9 cellular contexts compared by ENCODE assay signal in genomic region chrX:101429934-101430333, GRCh38. TPM values are rescaled to one million over a fixed set of nuclear protein-coding genes. Genes with fewer than 3 reads are reported as not detected.
A peak's percentile ranks its signal among the peaks of the same experiment; 100 is the strongest.
DNase-seq lines count a peak whose midpoint lies in the region; ATAC-seq and TF ChIP-seq lines count a peak whose summit lies in the region.
"Had no signal": no experiment of that assay in that cellular context is flagged by ENCODE, and none has a peak within 500 bp of the region (broad histone marks: within the 10 kb centered on the region; RNA-seq: fewer than 3 reads in every experiment).

No MANE protein-coding gene starts in this region.

- no peaks in the 10 kb centered on the region for H3K79me2 ChIP-seq in osteoblast (ENCODE audit: insufficient read depth, low read length)

- no peak overlapping the region for H2AFZ ChIP-seq in osteoblast (ENCODE audit: low read length)

- H3K4me3 ChIP-seq in osteoblast (ENCODE audit: insufficient read depth, low read length) (no peak overlapping the region), dorsolateral prefrontal cortex (no peak overlapping the region)

- DNase-seq in osteoblast (ENCODE audit: insufficient read length, low spot score, missing footprints) (peak; percentile 72), NCI-H82 treated with DMSO at 0.1 percent for 48 hours (lab: John Stamatoyannopoulos, UW; ENCODE audit: unreplicated experiment) (no peak), dorsolateral prefrontal cortex (no peak)
- DNase-seq: midbrain; stimulated activated CD4-positive, alpha-beta T cell treated with anti-CD3 and anti-CD28 coated beads, Interleukin-4, amount 100 ng/mL, for 4 hours had no signal

- H4K20me1 ChIP-seq in osteoblast (ENCODE audit: insufficient read depth, low read length): no peaks in the 10 kb centered on the region

- no peaks in the 10 kb centered on the region for H3K9me3 ChIP-seq in osteoblast (ENCODE audit: low read depth, low read length)

- H3K27ac ChIP-seq in osteoblast (ENCODE audit: low read depth, low read length) (peak overlapping the region; percentile 44), dorsolateral prefrontal cortex (no peak overlapping the region)

- H3K4me1 ChIP-seq in osteoblast (ENCODE audit: insufficient read depth, low read length): peaks cover 14% of the 10 kb centered on the region

- ATAC-seq in GM18907 (IDR thresholded peaks at IDR 0.05; ENCODE audit: unreplicated experiment): peak; percentile 49
- peak; percentile 39 for ATAC-seq in HG02642 (IDR thresholded peaks at IDR 0.05; ENCODE audit: poor library complexity, unreplicated experiment)
- peak; percentile 91 for ATAC-seq in SK-N-SH treated with all-trans-retinoic acid at 6 μM for 48 hours
- ATAC-seq in HG02571 (IDR thresholded peaks at IDR 0.05; ENCODE audit: unreplicated experiment): no peak

- intact Hi-C loops in dorsolateral prefrontal cortex (cut with DNase I): no loop called here

- no peak for TF ChIP-seq CTCF in osteoblast (IDR thresholded peaks at IDR 0.05; ENCODE audit: extremely low read depth, low read depth, low read length)
- no peak for TF ChIP-seq CTCF in dorsolateral prefrontal cortex (IDR thresholded peaks at IDR 0.05 in 54 of 56, conservative IDR thresholded peaks at IDR 0.05 in 2 of 56; ENCODE audit: low read depth in 1 of 56, partially characterized antibody in 56 of 56)

- peak overlapping the region; percentile 41 for H3K4me2 ChIP-seq in osteoblast (ENCODE audit: insufficient read depth, low read length)

- H3K27me3 ChIP-seq in osteoblast (ENCODE audit: insufficient read depth, low read length) (no peaks in the 10 kb centered on the region), dorsolateral prefrontal cortex (peaks cover 0 to 15% (median 0%) of the 10 kb centered on the region in 45 donors)

- peaks cover 8% of the 10 kb centered on the region for H3K36me3 ChIP-seq in osteoblast (ENCODE audit: insufficient read depth, low read length)

TF ChIP-seq in SK-N-SH treated with all-trans-retinoic acid at 6 μM for 48 hours, 23 proteins besides CTCF, POLR2A, EP300 and RAD21:
- TF ChIP-seq TSHZ2 (CRISPR knock-in tag; IDR thresholded peaks at IDR 0.05) (no peak), TCF4 (CRISPR knock-in tag; IDR thresholded peaks at IDR 0.05; ENCODE audit: borderline replicate concordance) (no peak)

RNA-seq across cellular contexts. Expression of gene HNRNPH2, which starts 21.9 kb away (rescaled TPM):
- total RNA-seq in osteoblast: 66.0 and 70.2 TPM in 2 replicates
- total RNA-seq in dorsolateral prefrontal cortex: 100 to 1,000 TPM in 8 of 120 experiments, 10 to 100 TPM in 112; 46.4 to 112 (median 81.5) TPM

RNA-seq across cellular contexts. Expression of gene GLA, which starts 22.2 kb away (rescaled TPM):
- total RNA-seq in osteoblast (22.8 and 26.5 TPM in 2 replicates), dorsolateral prefrontal cortex (10 to 100 TPM in 117 of 120 experiments, 1 to 10 TPM in 3; 8.9 to 38.7 (median 15.0) TPM)

RNA-seq across cellular contexts. Expression of gene RPL36A, which starts 39.1 kb away (rescaled TPM):
- total RNA-seq in osteoblast (87.2 and 105 TPM in 2 replicates), dorsolateral prefrontal cortex (100 to 1,000 TPM in 21 of 120 experiments, 10 to 100 TPM in 99; 23.1 to 180 (median 63.0) TPM)

RNA-seq across cellular contexts. Expression of gene BTK, which starts 43.9 kb away (rescaled TPM):
- not detected in 2 replicates for total RNA-seq in osteoblast
- total RNA-seq in dorsolateral prefrontal cortex: 10 to 100 TPM in 3 of 120 experiments, 1 to 10 TPM in 117; 1.5 to 11.7 (median 4.6) TPM

RNA-seq across cellular contexts. Expression of gene ARMCX4, which starts 55.3 kb away (rescaled TPM):
- total RNA-seq in osteoblast (5.0 and 5.1 TPM in 2 replicates), dorsolateral prefrontal cortex (10 to 100 TPM; 23.4 to 52.7 (median 36.4) TPM)
